Comparison of ENCODE assay signal across 8 cellular contexts in genomic region chr11:130897262-130898182, GRCh38. TPM values are rescaled to one million over a fixed set of nuclear protein-coding genes. Genes with fewer than 3 reads are reported as not detected.
DNase-seq lines count a peak whose midpoint lies in the region; ATAC-seq and TF ChIP-seq lines count a peak whose summit lies in the region.

No MANE protein-coding gene starts in this region.

- H3K27me3 Mint-ChIP-seq in brain, result no peaks in the 10 kb centered on the region

- H3K36me3 ChIP-seq in kidney epithelial cell (ENCODE audit: control insufficient read depth, insufficient read depth, low read length) (no peaks in the 10 kb centered on the region), H7 (replicated peaks; ENCODE audit: control insufficient read depth, insufficient read depth, low read length) (peaks cover 6% of the 10 kb centered on the region)

- peak overlapping the region in 3 of 5 experiments; percentile 55 to 86 (median 70) for H3K27ac Mint-ChIP-seq in brain
- peak overlapping the region; percentile 74 for H3K27ac Mint-ChIP-seq in stimulated activated effector memory CD8-positive, alpha-beta T cell treated with anti-CD3 and anti-CD28 coated beads, Interleukin-12 subunit alpha, Interleukin-12 subunit beta, amount 100 ng/mL, for 72 hours

- peak; percentile 87 for DNase-seq in HCEC 1CT
- peak; percentile 47 for DNase-seq in kidney epithelial cell (ENCODE audit: low read depth)
- DNase-seq in stimulated activated effector memory CD8-positive, alpha-beta T cell treated with anti-CD3 and anti-CD28 coated beads, Interleukin-12 subunit alpha, Interleukin-12 subunit beta, amount 100 ng/mL, for 72 hours (ENCODE audit: low spot score in 2 of 2), result no peak
- DNase-seq in H7, result no peak
- DNase-seq in activated effector memory CD4-positive, alpha-beta T cell treated with anti-CD3 and anti-CD28 coated beads, Interleukin-2, amount 50 U/mL, for 16 hours, result no peak

- H3K4me3 ChIP-seq in kidney epithelial cell (ENCODE audit: low read depth, low read length) (no peak overlapping the region), H7 (ENCODE audit: insufficient read depth, low read depth, low read length) (no peak overlapping the region)

- ATAC-seq in stimulated activated effector memory CD8-positive, alpha-beta T cell treated with anti-CD3 and anti-CD28 coated beads, Interleukin-12 subunit alpha, Interleukin-12 subunit beta, amount 100 ng/mL, for 72 hours, result no peak
- ATAC-seq in GM18498 (IDR thresholded peaks at IDR 0.05; ENCODE audit: unreplicated experiment) (no peak), HG03565 (IDR thresholded peaks at IDR 0.05; ENCODE audit: unreplicated experiment) (no peak)

- peaks cover 21% of the 10 kb centered on the region for H3K4me1 Mint-ChIP-seq in brain
- peaks cover 11% of the 10 kb centered on the region for H3K4me1 Mint-ChIP-seq in stimulated activated effector memory CD8-positive, alpha-beta T cell treated with anti-CD3 and anti-CD28 coated beads, Interleukin-12 subunit alpha, Interleukin-12 subunit beta, amount 100 ng/mL, for 72 hours

- H3K9me3 Mint-ChIP-seq in brain, result no peaks in the 10 kb centered on the region
- H3K9me3 Mint-ChIP-seq in stimulated activated effector memory CD8-positive, alpha-beta T cell treated with anti-CD3 and anti-CD28 coated beads, Interleukin-12 subunit alpha, Interleukin-12 subunit beta, amount 100 ng/mL, for 72 hours, result no peaks in the 10 kb centered on the region

- H3K4me3 Mint-ChIP-seq in brain, result peak overlapping the region in 1 of 5 experiments; percentile 36
- no peak overlapping the region for H3K4me3 Mint-ChIP-seq in stimulated activated effector memory CD8-positive, alpha-beta T cell treated with anti-CD3 and anti-CD28 coated beads, Interleukin-12 subunit alpha, Interleukin-12 subunit beta, amount 100 ng/mL, for 72 hours

- no peak for TF ChIP-seq CTCF in brain (conservative IDR thresholded peaks at IDR 0.05)
- no peak for TF ChIP-seq CTCF in kidney epithelial cell (IDR thresholded peaks at IDR 0.05; ENCODE audit: insufficient read depth, low read length, poor library complexity, severe bottlenecking)

- H3K27me3 ChIP-seq in kidney epithelial cell (ENCODE audit: control insufficient read depth, insufficient read depth, low read length), result no peaks in the 10 kb centered on the region
- no peaks in the 10 kb centered on the region for H3K27me3 ChIP-seq in H7 (ENCODE audit: control insufficient read depth, insufficient read depth, low read length)

- peaks cover 54% of the 10 kb centered on the region for H3K36me3 Mint-ChIP-seq in brain
- peaks cover 64% of the 10 kb centered on the region for H3K36me3 Mint-ChIP-seq in stimulated activated effector memory CD8-positive, alpha-beta T cell treated with anti-CD3 and anti-CD28 coated beads, Interleukin-12 subunit alpha, Interleukin-12 subunit beta, amount 100 ng/mL, for 72 hours

RNA-seq across cellular contexts. Expression of gene SNX19, which starts 18.8 kb away (rescaled TPM):
- polyA plus RNA-seq in brain (ENCODE audit: insufficient read depth, low read depth, low replicate concordance), result 62.4 TPM
- total RNA-seq in kidney epithelial cell, result 80.1 and 96.1 TPM in 2 replicates
- 22.7 and 23.9 TPM in 2 replicates for total RNA-seq in H7 (2014; rRNA removed; shearing (Covaris generic))

Comparison
In these comparisons a context has a peak if more than half of its experiments do, and no peak if none do; other contexts are left out.
1. DNase-seq: peak in HCEC 1CT (single experiment) and kidney epithelial cell (single experiment); none in stimulated activated effector memory CD8-positive, alpha-beta T cell treated with anti-CD3 and anti-CD28 coated beads, Interleukin-12 subunit alpha, Interleukin-12 subunit beta, amount 100 ng/mL, for 72 hours (0 of 2), H7 (single experiment) and activated effector memory CD4-positive, alpha-beta T cell treated with anti-CD3 and anti-CD28 coated beads, Interleukin-2, amount 50 U/mL, for 16 hours (single experiment).